In the genomic region with DNA sequence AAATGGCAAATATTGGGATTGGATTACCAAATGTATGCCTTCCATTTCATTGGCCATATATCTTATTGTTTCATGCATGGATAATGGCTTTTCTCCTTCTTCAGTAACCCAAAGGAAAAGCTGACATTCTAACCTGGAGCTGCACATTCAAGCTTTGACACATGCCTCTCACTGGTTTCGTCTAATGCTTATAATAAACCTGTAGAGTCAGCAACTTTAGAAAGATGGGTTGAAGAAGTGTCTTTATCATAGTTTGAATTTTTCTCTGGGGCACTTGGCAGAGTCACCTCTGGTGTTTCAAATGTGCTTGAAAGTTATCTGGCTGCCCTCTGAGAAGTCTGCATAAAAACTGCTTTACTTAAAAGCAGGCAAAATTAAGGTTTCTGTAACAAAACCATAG, we compare ENCODE assay signal across 32 cellular contexts.
"Had no signal": no experiment of that assay in that cellular context is flagged by ENCODE, and none has a peak within 500 bp of the region (broad histone marks: within the 10 kb centered on the region; RNA-seq: fewer than 3 reads in every experiment).

No MANE protein-coding gene starts in this region.

- H3K36me3 ChIP-seq: adrenal gland, brain microvascular endothelial cell, breast epithelium had no signal

- H3K9me3 ChIP-seq: adrenal gland had no signal

- H3K4me1 ChIP-seq: breast epithelium had no signal

- H3K27ac ChIP-seq: adrenal gland, body of pancreas, brain microvascular endothelial cell, breast epithelium, VCaP had no signal

- FAIRE-seq: astrocyte, colon had no signal

- ATAC-seq: activated CD8-positive, alpha-beta T cell treated with anti-CD3 and anti-CD28 coated beads for 36 hours; activated naive CD4-positive, alpha-beta T cell treated with anti-CD3 and anti-CD28 coated beads, Interleukin-2, amount 50 U/mL, for 72 hours; activated T-cell treated with anti-CD3 and anti-CD28 coated beads, Interleukin-2, amount 50 U/mL, for 4 hours; activated T-cell treated with anti-CD3 and anti-CD28 coated beads, Interleukin-2, amount 50 U/mL, for 72 hours; activated T-helper 17 cell treated with anti-CD3 and anti-CD28 coated beads, Interleukin-2, amount 50 U/mL, for 72 hours; body of pancreas had no signal

- H3K4me3 ChIP-seq: adrenal gland, body of pancreas, breast epithelium had no signal

- DNase-seq: activated B cell treated with CpG ODN at 0.5 μM for 24 hours; activated CD4-positive, alpha-beta memory T cell treated with anti-CD3 and anti-CD28 coated beads for 36 hours; activated CD4-positive, alpha-beta T cell treated with anti-CD3 and anti-CD28 coated beads for 4 hours; activated CD4-positive, alpha-beta T cell treated with anti-CD3 and anti-CD28 coated beads, Interleukin-2, amount 10 ng/mL, durations not matched to agents 24 days and 14 days; activated CD4-positive, alpha-beta T cell treated with anti-CD3 and anti-CD28 coated beads, Interleukin-2, amount 50 U/mL, for 1 hour; activated CD4-positive, alpha-beta T cell treated with anti-CD3 and anti-CD28 coated beads, Interleukin-2, amount 50 U/mL, for 4 hours; activated CD4-positive, CD25-positive, alpha-beta regulatory T cell treated with anti-CD3 and anti-CD28 coated beads, Interleukin-2, amount 50 U/mL, for 72 hours; activated CD8-positive, alpha-beta memory T cell treated with anti-CD3 and anti-CD28 coated beads, Interleukin-2, amount 50 U/mL, for 4 hours; activated CD8-positive, alpha-beta T cell treated with anti-CD3 and anti-CD28 coated beads for 36 hours; activated effector memory CD4-positive, alpha-beta T cell treated with anti-CD3 and anti-CD28 coated beads, Interleukin-2, amount 50 U/mL, for 16 hours; activated gamma-delta T cell treated with Interleukin-2 at 50 U/mL for 16 hours; activated naive CD4-positive, alpha-beta T cell; activated naive CD4-positive, alpha-beta T cell treated with anti-CD3 and anti-CD28 coated beads for 36 hours; activated naive CD4-positive, alpha-beta T cell treated with anti-CD3 and anti-CD28 coated beads, Interleukin-2, amount 50 U/mL, for 16 hours; activated naive CD8-positive, alpha-beta T cell treated with anti-CD3 and anti-CD28 coated beads for 36 hours; activated T-cell treated with anti-CD3 and anti-CD28 coated beads for 4 hours; activated T-cell treated with anti-CD3 and anti-CD28 coated beads, Interleukin-2, amount 50 U/mL, for 1 hour; activated T-cell treated with anti-CD3 and anti-CD28 coated beads, Interleukin-2, amount 50 U/mL, for 4 hours; activated T-cell treated with anti-CD3 and anti-CD28 coated beads, Interleukin-2, amount 50 U/mL, for 72 hours; adrenal gland; amniotic stem cell; aorta; body of pancreas; brain microvascular endothelial cell; central memory CD4-positive, alpha-beta T cell; T-helper 9 cell had no signal
